Comparison of ENCODE assay signal across 28 cellular contexts in genomic region chr7:156163747-156164146, GRCh38.
"Had no signal": no experiment of that assay in that cellular context is flagged by ENCODE, and none has a peak within 500 bp of the region (broad histone marks: within the 10 kb centered on the region; RNA-seq: fewer than 3 reads in every experiment).

No MANE protein-coding gene starts in this region.

- H3K27me3 ChIP-seq: ascending aorta, cardiac muscle cell, foreskin keratinocyte, gastrocnemius medialis had no signal

- DNase-seq: activated CD4-positive, alpha-beta memory T cell treated with anti-CD3 and anti-CD28 coated beads, Interleukin-2, amount 10 ng/mL, durations not matched to agents 7 days and 5 days; activated CD4-positive, alpha-beta T cell treated with anti-CD3 and anti-CD28 coated beads for 1 hour; activated CD4-positive, alpha-beta T cell treated with anti-CD3 and anti-CD28 coated beads for 4 hours; activated CD4-positive, alpha-beta T cell treated with anti-CD3 and anti-CD28 coated beads, Interleukin-2, amount 10 ng/mL, durations not matched to agents 7 days and 5 days; activated CD4-positive, alpha-beta T cell treated with anti-CD3 and anti-CD28 coated beads, Interleukin-2, amount 50 U/mL, for 4 hours; activated CD8-positive, alpha-beta memory T cell treated with anti-CD3 and anti-CD28 coated beads, Interleukin-2, amount 50 U/mL, for 48 hours; activated gamma-delta T cell; activated naive CD4-positive, alpha-beta T cell; activated naive CD4-positive, alpha-beta T cell treated with anti-CD3 and anti-CD28 coated beads, Interleukin-2, amount 10 ng/mL, durations not matched to agents 7 days and 5 days; activated naive CD8-positive, alpha-beta T cell treated with anti-CD3 and anti-CD28 coated beads, Interleukin-2, amount 10 ng/mL, durations not matched to agents 7 days and 5 days; activated T-cell treated with anti-CD3 and anti-CD28 coated beads for 4 hours; activated T-cell treated with anti-CD3 and anti-CD28 coated beads, Interleukin-2, amount 50 U/mL, for 24 hours; activated T-cell treated with anti-CD3 and anti-CD28 coated beads, Interleukin-2, amount 50 U/mL, for 72 hours; central memory CD4-positive, alpha-beta T cell; cerebellar nuclear complex; colonic mucosa; effector CD8-positive, alpha-beta T cell; foreskin keratinocyte; gastrocnemius medialis; glutamatergic neuron; T-helper 2 cell had no signal

- H3K9me3 ChIP-seq: ascending aorta, breast epithelium, colonic mucosa, esophagus muscularis mucosa, gastrocnemius medialis had no signal

- H3K27ac ChIP-seq: ascending aorta, breast epithelium, cardiac muscle cell, colonic mucosa, esophagus muscularis mucosa, foreskin keratinocyte, gastrocnemius medialis, VCaP had no signal

- H3K36me3 ChIP-seq: ascending aorta, breast epithelium, cardiac muscle cell, colonic mucosa, esophagus muscularis mucosa, gastrocnemius medialis had no signal

- H3K4me3 ChIP-seq: ascending aorta, breast epithelium, cardiac muscle cell, colonic mucosa, esophagus muscularis mucosa, gastrocnemius medialis had no signal

- ATAC-seq: activated naive CD4-positive, alpha-beta T cell treated with anti-CD3 and anti-CD28 coated beads, Interleukin-2, amount 50 U/mL, for 72 hours; activated T-cell treated with anti-CD3 and anti-CD28 coated beads, Interleukin-2, amount 50 U/mL, for 72 hours; foreskin keratinocyte; gastrocnemius medialis; WTC11 had no signal

- H3K4me1 ChIP-seq: ascending aorta, breast epithelium, colonic mucosa, esophagus muscularis mucosa, foreskin keratinocyte, gastrocnemius medialis had no signal
